8 cellular contexts compared by ENCODE assay signal in genomic region chr9:79858509-79858908, GRCh38.
DNase-seq lines count a peak whose midpoint lies in the region; ATAC-seq, FAIRE-seq and TF ChIP-seq lines count a peak whose summit lies in the region.

No MANE protein-coding gene starts in this region.

- H3K27me3 ChIP-seq in osteoblast (ENCODE audit: insufficient read depth, low read length): no peaks in the 10 kb centered on the region
- H3K27me3 ChIP-seq in MG63: no peaks in the 10 kb centered on the region
- no peaks in the 10 kb centered on the region for H3K27me3 ChIP-seq in tibial nerve

- DNase-seq in NCI-H2107 (lab: John Stamatoyannopoulos, UW) (peak; percentile 1), NCI-H2107 treated with DMSO at 0.1 percent for 48 hours (lab: John Stamatoyannopoulos, UW; ENCODE audit: unreplicated experiment) (no peak), osteoblast (ENCODE audit: insufficient read length, low spot score, missing footprints) (no peak), MG63 (no peak), GM12892 (ENCODE audit: insufficient read length) (no peak), tibial nerve (ENCODE audit: low spot score in 2 of 2) (no peak)
- DNase-seq in activated T-helper 2 cell treated with anti-CD3 and anti-CD28 coated beads, Interferon-gamma antibody, Interleukin-2, Interleukin-4, amounts not matched to agents 10 μg/mL and 5 μg/mL and 100 μg/mL, durations not matched to agents 14 hours and 24 hours and 36 hours (ENCODE audit: low spot score): no peak

- ATAC-seq in HG03457 (IDR thresholded peaks at IDR 0.05; ENCODE audit: unreplicated experiment): peak; percentile 84

- peak overlapping the region; percentile 48 for H2AFZ ChIP-seq in osteoblast (ENCODE audit: low read length)

- no peak for TF ChIP-seq EP300 in tibial nerve (IDR thresholded peaks at IDR 0.05)

- H3K36me3 ChIP-seq in osteoblast (ENCODE audit: insufficient read depth, low read length) (no peaks in the 10 kb centered on the region), MG63 (no peaks in the 10 kb centered on the region), tibial nerve (no peaks in the 10 kb centered on the region)

- H3K27me3 Mint-ChIP-seq in activated T-helper 2 cell treated with anti-CD3 and anti-CD28 coated beads, Interferon-gamma antibody, Interleukin-2, Interleukin-4, amounts not matched to agents 10 μg/mL and 5 μg/mL and 100 μg/mL, durations not matched to agents 14 hours and 24 hours and 36 hours (ENCODE audit: low read depth): no peaks in the 10 kb centered on the region

- intact Hi-C loops in activated T-helper 2 cell treated with anti-CD3 and anti-CD28 coated beads, Interferon-gamma antibody, Interleukin-2, Interleukin-4, amounts not matched to agents 10 μg/mL and 5 μg/mL and 100 μg/mL, durations not matched to agents 14 hours and 24 hours and 36 hours (cut with micrococcal nuclease): no loop called here

- no peak overlapping the region for H3K27ac ChIP-seq in osteoblast (ENCODE audit: low read depth, low read length)
- no peak overlapping the region for H3K27ac ChIP-seq in tibial nerve

- peaks cover 3% of the 10 kb centered on the region for H3K4me1 Mint-ChIP-seq in activated T-helper 2 cell treated with anti-CD3 and anti-CD28 coated beads, Interferon-gamma antibody, Interleukin-2, Interleukin-4, amounts not matched to agents 10 μg/mL and 5 μg/mL and 100 μg/mL, durations not matched to agents 14 hours and 24 hours and 36 hours (ENCODE audit: low read depth)

- FAIRE-seq in GM12892 (lab: Jason Lieb, UNC): no peak

- H3K4me3 Mint-ChIP-seq in activated T-helper 2 cell treated with anti-CD3 and anti-CD28 coated beads, Interferon-gamma antibody, Interleukin-2, Interleukin-4, amounts not matched to agents 10 μg/mL and 5 μg/mL and 100 μg/mL, durations not matched to agents 14 hours and 24 hours and 36 hours (ENCODE audit: low read depth): peak overlapping the region; percentile 17

- H3K4me1 ChIP-seq in osteoblast (ENCODE audit: insufficient read depth, low read length) (no peaks in the 10 kb centered on the region), tibial nerve (no peaks in the 10 kb centered on the region)

- H3K79me2 ChIP-seq in osteoblast (ENCODE audit: insufficient read depth, low read length): no peaks in the 10 kb centered on the region

- TF ChIP-seq POLR2A in GM12892 (IDR thresholded peaks at IDR 0.05; ENCODE audit: low read depth, low read length) (no peak), tibial nerve (IDR thresholded peaks at IDR 0.05) (no peak)

- peaks cover 4% of the 10 kb centered on the region for H3K36me3 Mint-ChIP-seq in activated T-helper 2 cell treated with anti-CD3 and anti-CD28 coated beads, Interferon-gamma antibody, Interleukin-2, Interleukin-4, amounts not matched to agents 10 μg/mL and 5 μg/mL and 100 μg/mL, durations not matched to agents 14 hours and 24 hours and 36 hours (ENCODE audit: low read depth)

- peak overlapping the region; percentile 43 for H3K4me2 ChIP-seq in osteoblast (ENCODE audit: insufficient read depth, low read length)

- WGBS in tibial nerve, 2 donors: 87 to 91% methylated on average over 3 of the region's 3 CpGs

- H3K4me3 ChIP-seq in osteoblast (ENCODE audit: insufficient read depth, low read length) (peak overlapping the region; percentile 20), MG63 (no peak overlapping the region), tibial nerve (no peak overlapping the region)

- H3K9me3 Mint-ChIP-seq in activated T-helper 2 cell treated with anti-CD3 and anti-CD28 coated beads, Interferon-gamma antibody, Interleukin-2, Interleukin-4, amounts not matched to agents 10 μg/mL and 5 μg/mL and 100 μg/mL, durations not matched to agents 14 hours and 24 hours and 36 hours: peaks cover 16% of the 10 kb centered on the region

- H4K20me1 ChIP-seq in osteoblast (ENCODE audit: insufficient read depth, low read length): no peaks in the 10 kb centered on the region

- no peak overlapping the region for H3K27ac Mint-ChIP-seq in activated T-helper 2 cell treated with anti-CD3 and anti-CD28 coated beads, Interferon-gamma antibody, Interleukin-2, Interleukin-4, amounts not matched to agents 10 μg/mL and 5 μg/mL and 100 μg/mL, durations not matched to agents 14 hours and 24 hours and 36 hours

- TF ChIP-seq CTCF in osteoblast (IDR thresholded peaks at IDR 0.05; ENCODE audit: extremely low read depth, low read depth, low read length) (no peak), tibial nerve (IDR thresholded peaks at IDR 0.05) (no peak)

- no peaks in the 10 kb centered on the region for H3K9me3 ChIP-seq in osteoblast (ENCODE audit: low read depth, low read length)
- H3K9me3 ChIP-seq in MG63: no peaks in the 10 kb centered on the region
- H3K9me3 ChIP-seq in tibial nerve: peaks cover 0 to 12% (median 0%) of the 10 kb centered on the region in 4 donors
